In genomic region chr19:18287836-18288772, GRCh38 we compare ENCODE assay signal across 11 cellular contexts. TPM values are rescaled to one million over a fixed set of nuclear protein-coding genes. Genes with fewer than 3 reads are reported as not detected.
A peak's percentile ranks its signal among the peaks of the same experiment; 100 is the strongest.
DNase-seq lines count a peak whose midpoint lies in the region; ATAC-seq and TF ChIP-seq lines count a peak whose summit lies in the region.
"Had no signal": no experiment of that assay in that cellular context is flagged by ENCODE, and none has a peak within 500 bp of the region (broad histone marks: within the 10 kb centered on the region; RNA-seq: fewer than 3 reads in every experiment).

No MANE protein-coding gene starts in this region.

- in situ Hi-C loops in IMR-90 (cut with MboI; ENCODE audit: low sequenced_read_pairs), result no loop called here

- WGBS in IMR-90 (ENCODE audit: extremely low coverage in 2 of 2, insufficient read length in 1 of 2), 2 experiments, result 27% methylated on average over 15 of the region's 26 CpGs; no CpG with 5 or more reads in 1 of the 2 experiments
- 67 to 78% (median 75%) methylated on average over 14 to 26 of the region's 26 CpGs for WGBS in adrenal gland, 4 donors
- 42 to 65% (median 49%) methylated on average over 24 to 26 of the region's 26 CpGs for WGBS in stomach, 5 donors

- ATAC-seq in IMR-90 (ENCODE audit: low read depth) (no peak), GM18520 (IDR thresholded peaks at IDR 0.05; ENCODE audit: unreplicated experiment) (no peak)
- ATAC-seq: left lobe of liver had no signal

- peak overlapping the region in 1 of 2 experiments; percentile 55; a peak in 2 of 4 replicates for H4K8ac ChIP-seq in IMR-90 (ENCODE audit: low read depth in 2 of 2, low read length in 2 of 2)

- H3K56ac ChIP-seq in IMR-90 (ENCODE audit: extremely low read depth, insufficient read depth, low read length), result no peak overlapping the region

- H4K91ac ChIP-seq in IMR-90 (ENCODE audit: insufficient read depth, low read depth, low read length), result 0 out of 2 replicates have a peak overlapping the region, but pooled peaks have one; percentile 49

- H3K36me3 ChIP-seq in IMR-90 (ENCODE audit: control insufficient read depth, insufficient read depth, low read length), result no peaks in the 10 kb centered on the region
- H3K36me3 ChIP-seq in adrenal gland (replicated peaks in 1 of 2), result no peaks in the 10 kb centered on the region
- H3K36me3 ChIP-seq in stomach, result no peaks in the 10 kb centered on the region
- H3K36me3 ChIP-seq: HAP-1 had no signal

- H3K23ac ChIP-seq in IMR-90 (ENCODE audit: low read depth, low read length), result no peak overlapping the region

- DNase-seq in IMR-90 (no peak), adrenal gland (peak in 1 of 7 donors; percentile 29), left kidney (ENCODE audit: low read depth, low spot score) (peak; percentile 89), stomach (no peak), NK-92 (lab: John Stamatoyannopoulos, UW; ENCODE audit: unreplicated experiment) (no peak), SW 1271 (lab: John Stamatoyannopoulos, UW) (no peak)
- DNase-seq: NCI-H1105 treated with DMSO at 0.1 percent for 48 hours had no signal

- BruUV-seq in IMR-90 (replicated peaks; lab: Mats Ljungman, UMichigan), result no TSS peak

- no peak overlapping the region for H3K9ac ChIP-seq in IMR-90 (ENCODE audit: low read depth, low read length)

- POLR2A ChIA-PET in IMR-90 (lab: Charles Lee; ENCODE audit: unreplicated experiment), result interaction anchor here (0.6 kb wide), 1 partner anchor 86 kb away, joined by 9 read pairs; no protein-coding TSS in a partner anchor

- no peak overlapping the region for H3K4me2 ChIP-seq in IMR-90 (ENCODE audit: low read depth, low read length)

- intact Hi-C loops in IMR-90 (cut with micrococcal nuclease), result no loop called here
- intact Hi-C loops in adrenal gland (cut with DNase I), result no loop called here
- intact Hi-C loops in stomach (cut with DNase I; ENCODE audit: low total_unique reads), result no loop called here

- no peak for TF ChIP-seq RAD21 in IMR-90 (IDR thresholded peaks at IDR 0.05; ENCODE audit: low read length)

- H3K4me1 ChIP-seq in IMR-90 (ENCODE audit: control insufficient read depth, insufficient read depth, low read length) (peaks cover 18% of the 10 kb centered on the region), adrenal gland (replicated peaks in 1 of 2) (peaks cover 16 to 42% of the 10 kb centered on the region in 2 donors), stomach (peaks cover 19 to 56% (median 41%) of the 10 kb centered on the region in 4 donors)

- no peak for TF ChIP-seq CTCF in IMR-90 (conservative IDR thresholded peaks at IDR 0.05; ENCODE audit: low read depth, low read length)
- TF ChIP-seq CTCF in adrenal gland (IDR thresholded peaks at IDR 0.05), result no peak
- TF ChIP-seq CTCF in stomach (IDR thresholded peaks at IDR 0.05), result no peak

- H2BK15ac ChIP-seq in IMR-90 (ENCODE audit: low read depth, low read length), result no peak overlapping the region; the same call in 2 of the 3 replicates

- H3K4me3 ChIP-seq in IMR-90 (ENCODE audit: insufficient read depth, low read depth, low read length) (no peak overlapping the region), adrenal gland (no peak overlapping the region), stomach (no peak overlapping the region)
- H3K4me3 ChIP-seq: HAP-1 had no signal

- H2BK20ac ChIP-seq in IMR-90 (ENCODE audit: low read depth, low read length), result no peak overlapping the region

- TF ChIP-seq POLR2A in IMR-90 (IDR thresholded peaks at IDR 0.05; ENCODE audit: low read depth, low read length) (no peak), adrenal gland (IDR thresholded peaks at IDR 0.05) (no peak), stomach (IDR thresholded peaks at IDR 0.05) (no peak)

- no peak for TF ChIP-seq EP300 in stomach (IDR thresholded peaks at IDR 0.05)

- H3K27me3 ChIP-seq in IMR-90 (ENCODE audit: control insufficient read depth, insufficient read depth, low read length) (no peaks in the 10 kb centered on the region), adrenal gland (no peaks in the 10 kb centered on the region), stomach (no peaks in the 10 kb centered on the region)

- no peaks in the 10 kb centered on the region for H4K20me1 ChIP-seq in IMR-90 (ENCODE audit: insufficient read depth, low read length)

- H4K5ac ChIP-seq in IMR-90 (ENCODE audit: low read depth, low read length), result no peak overlapping the region

- H2AK5ac ChIP-seq in IMR-90 (ENCODE audit: low read depth, low read length), result no peak overlapping the region

- CTCF ChIA-PET in IMR-90 (lab: Yijun Ruan, JAX), result no interaction called here

- no peak overlapping the region for H3K18ac ChIP-seq in IMR-90 (ENCODE audit: low read depth, low read length)

- H2BK5ac ChIP-seq in IMR-90 (ENCODE audit: low read depth, low read length, poor library complexity, severe bottlenecking), result no peak overlapping the region

- dilution Hi-C loops in IMR-90 (cut with HindIII; ENCODE audit: low sequenced_read_pairs, unreplicated experiment), result no loop called here

- H3K14ac ChIP-seq in IMR-90 (replicated peaks; ENCODE audit: low read depth, low read length), result no peak overlapping the region; the same call in 1 of the 2 replicates

- H2AK9ac ChIP-seq in IMR-90 (replicated peaks; ENCODE audit: low read depth, low read length, poor library complexity), result peak overlapping the region; percentile 85

- no peaks in the 10 kb centered on the region for H3K9me3 ChIP-seq in IMR-90 (ENCODE audit: control insufficient read depth, insufficient read depth, low read length)
- no peaks in the 10 kb centered on the region for H3K9me3 ChIP-seq in adrenal gland (replicated peaks in 1 of 3)
- no peaks in the 10 kb centered on the region for H3K9me3 ChIP-seq in stomach
- H3K9me3 ChIP-seq: HAP-1 had no signal

- peak overlapping the region; percentile 22; the same call in 1 of the 2 replicates for H3K4ac ChIP-seq in IMR-90 (ENCODE audit: low read depth, low read length)

- no peaks in the 10 kb centered on the region; the same call in 1 of the 2 replicates for H3K9me1 ChIP-seq in IMR-90 (ENCODE audit: insufficient read depth, low read length)

- H2BK120ac ChIP-seq in IMR-90 (ENCODE audit: low read depth, low read length), result peak overlapping the region; percentile 36; the same call in 1 of the 2 replicates

- peak overlapping the region; percentile 83 for H2AFZ ChIP-seq in IMR-90 (replicated peaks; ENCODE audit: low read length, poor library complexity)

- H3K27ac ChIP-seq in IMR-90 (ENCODE audit: insufficient read depth, low read length) (no peak overlapping the region), adrenal gland (peak overlapping the region in 3 of 5 donors; percentile 37 to 100 (median 54)), stomach (peak overlapping the region in 4 of 5 donors; percentile 60 to 100 (median 61))
- H3K27ac ChIP-seq: epithelial cell of prostate had no signal

- peaks cover 0 to 12% of the 10 kb centered on the region in 2 experiments; a peak in 2 of 4 replicates for H3K79me1 ChIP-seq in IMR-90 (ENCODE audit: low read depth in 1 of 2, low read length in 2 of 2)

TF ChIP-seq in IMR-90, 13 proteins besides CTCF, POLR2A, EP300 and RAD21 (continues in another document):
- TF ChIP-seq FOS (IDR thresholded peaks at IDR 0.05; ENCODE audit: low read depth, low read length), result no peak
- TF ChIP-seq MXI1 (IDR thresholded peaks at IDR 0.05; ENCODE audit: borderline replicate concordance, low read depth, low read length), result no peak
- TF ChIP-seq USF2 (IDR thresholded peaks at IDR 0.05; ENCODE audit: low read depth, low read length), result no peak

RNA-seq across cellular contexts. Expression of gene JUND, which starts 6.7 kb away (rescaled TPM):
- total RNA-seq in IMR-90 (2012; rRNA removed) (14.2 and 22.8 TPM in 2 replicates), adrenal gland (100 to 1,000 TPM; 181 to 533 (median 361) TPM), stomach (1,000 to 10,000 TPM in 2 of 5 donors, 100 to 1,000 TPM in 3; 118 to 1,659 (median 737) TPM)
- polyA plus RNA-seq in IMR-90 (2012; rRNA removed) (77.2 and 101 TPM in 2 replicates), adrenal gland (100 to 1,000 TPM in 2 of 3 donors, 10 to 100 TPM in 1; 35.9 to 226 (median 104) TPM), stomach (100 to 1,000 TPM in 2 of 3 donors, 10 to 100 TPM in 1; 78.6 to 272 (median 102) TPM)
- polyA plus RNA-seq in IMR-90 (2012; cell fraction: cytosol; rRNA removed), result 57.0 and 329 TPM in 2 replicates
- polyA plus RNA-seq in IMR-90 (2012; cell fraction: nucleus; rRNA removed; ENCODE audit: low replicate concordance), result 200 and 259 TPM in 2 replicates

RNA-seq across cellular contexts. Expression of gene IQCN, which starts 13.9 kb away (rescaled TPM):
- total RNA-seq in IMR-90 (2012; rRNA removed) (0.18 and 0.28 TPM in 2 replicates), adrenal gland (1 to 10 TPM in 7 of 8 donors, under 1 TPM in 1; 0.30 to 5.4 (median 2.4) TPM), stomach (10 to 100 TPM in 1 of 5 donors, 1 to 10 TPM in 3, not detected in 1; 2.4 to 35.7 (median 4.0) TPM)
- polyA plus RNA-seq in IMR-90 (2012; rRNA removed) (0.60 and 0.67 TPM in 2 replicates), adrenal gland (10 to 100 TPM in 1 of 3 donors, 1 to 10 TPM in 1, under 1 TPM in 1; 0.59 to 45.2 (median 6.0) TPM), stomach (1 to 10 TPM; 1.4 to 2.7 (median 2.6) TPM)
- 0.24 and 0.29 TPM in 2 replicates for polyA plus RNA-seq in IMR-90 (2012; cell fraction: cytosol; rRNA removed)
- polyA plus RNA-seq in IMR-90 (2012; cell fraction: nucleus; rRNA removed; ENCODE audit: low replicate concordance), result 6.1 and 10.8 TPM in 2 replicates

RNA-seq across cellular contexts. Expression of gene LSM4, which starts 34.8 kb away (rescaled TPM):
- total RNA-seq in IMR-90 (2012; rRNA removed), result 44.8 and 88.0 TPM in 2 replicates
- polyA plus RNA-seq in IMR-90 (2012; rRNA removed), result 118 and 157 TPM in 2 replicates
- polyA plus RNA-seq in IMR-90 (2012; cell fraction: cytosol; rRNA removed), result 210 and 274 TPM in 2 replicates
- polyA plus RNA-seq in IMR-90 (2012; cell fraction: nucleus; rRNA removed; ENCODE audit: low replicate concordance), result 65.4 and 112 TPM in 2 replicates
- total RNA-seq in adrenal gland, result 100 to 1,000 TPM; 107 to 290 (median 161) TPM
- polyA plus RNA-seq in adrenal gland, result 100 to 1,000 TPM; 105 to 195 (median 120) TPM
- total RNA-seq in stomach, result 100 to 1,000 TPM in 2 of 5 donors, 10 to 100 TPM in 3; 24.1 to 185 (median 98.6) TPM
- polyA plus RNA-seq in stomach, result 100 to 1,000 TPM; 114 to 181 (median 173) TPM

RNA-seq across cellular contexts. Expression of gene PGPEP1, which starts 52.3 kb away (rescaled TPM):
- total RNA-seq in IMR-90 (2012; rRNA removed), result 11.1 and 14.3 TPM in 2 replicates
- 11.8 and 13.3 TPM in 2 replicates for polyA plus RNA-seq in IMR-90 (2012; rRNA removed)
- 3.8 and 13.8 TPM in 2 replicates for polyA plus RNA-seq in IMR-90 (2012; cell fraction: cytosol; rRNA removed)
- 32.7 and 36.9 TPM in 2 replicates for polyA plus RNA-seq in IMR-90 (2012; cell fraction: nucleus; rRNA removed; ENCODE audit: low replicate concordance)
- total RNA-seq in adrenal gland, result 10 to 100 TPM; 31.6 to 89.2 (median 58.6) TPM
- 10 to 100 TPM; 20.3 to 46.1 (median 21.1) TPM for polyA plus RNA-seq in adrenal gland
- total RNA-seq in stomach, result 10 to 100 TPM in 4 of 5 donors, 1 to 10 TPM in 1; 8.0 to 58.9 (median 22.9) TPM
- 10 to 100 TPM in 2 of 3 donors, 1 to 10 TPM in 1; 8.4 to 40.0 (median 31.8) TPM for polyA plus RNA-seq in stomach
